ENCODE assay signal across 12 cellular contexts in genomic region chr17:67830440-67830839, GRCh38. TPM values are rescaled to one million over a fixed set of nuclear protein-coding genes. Genes with fewer than 3 reads are reported as not detected.
A peak's percentile ranks its signal among the peaks of the same experiment; 100 is the strongest.
DNase-seq lines count a peak whose midpoint lies in the region; ATAC-seq and TF ChIP-seq lines count a peak whose summit lies in the region.
"Had no signal": no experiment of that assay in that cellular context is flagged by ENCODE, and none has a peak within 500 bp of the region (broad histone marks: within the 10 kb centered on the region; RNA-seq: fewer than 3 reads in every experiment).

No MANE protein-coding gene starts in this region.

- no peaks in the 10 kb centered on the region for H3K9me3 ChIP-seq in gastroesophageal sphincter

- TF ChIP-seq EP300 in gastroesophageal sphincter (IDR thresholded peaks at IDR 0.05): no peak

- H3K27me3 ChIP-seq in gastroesophageal sphincter: no peaks in the 10 kb centered on the region

- no peak for ATAC-seq in gastroesophageal sphincter

- TF ChIP-seq POLR2A in gastroesophageal sphincter (IDR thresholded peaks at IDR 0.05): no peak

- H3K27ac ChIP-seq in gastroesophageal sphincter: no peak overlapping the region
- H3K27ac ChIP-seq: 22Rv1 had no signal

- peak; percentile 8 for DNase-seq in DMS153 (lab: John Stamatoyannopoulos, UW)
- no peak for DNase-seq in DMS153 treated with DMSO at 0.1 percent for 48 hours (lab: John Stamatoyannopoulos, UW; ENCODE audit: unreplicated experiment)
- peak; percentile 14 for DNase-seq in NCI-H226
- peak; percentile 29 for DNase-seq in fibroblast of pulmonary artery (ENCODE audit: low read depth)
- DNase-seq in occipital lobe (lab: John Stamatoyannopoulos, UW): peak; percentile 10
- no peak for DNase-seq in NCI-H446 treated with DMSO at 0.1 percent for 48 hours (lab: John Stamatoyannopoulos, UW)
- no peak for DNase-seq in HPDE6-E6E7 (ENCODE audit: extremely low spot score)
- DNase-seq: activated naive CD4-positive, alpha-beta T cell treated with anti-CD3 and anti-CD28 coated beads, Interleukin-2, amount 10 ng/mL, durations not matched to agents 7 days and 5 days; effector CD4-positive, alpha-beta T cell; NCI-H1092 treated with DMSO at 0.1 percent for 48 hours had no signal

- TF ChIP-seq CTCF in fibroblast of pulmonary artery (IDR thresholded peaks at IDR 0.05; ENCODE audit: low read length, missing control alignments) (no peak), gastroesophageal sphincter (IDR thresholded peaks at IDR 0.05) (no peak)

- WGBS in gastroesophageal sphincter (ENCODE audit: low coverage in 1 of 2), 2 donors: 39 to 45% methylated on average over 5 to 6 of the region's 6 CpGs

- H3K4me1 ChIP-seq in gastroesophageal sphincter: peaks cover 5 to 72% (median 15%) of the 10 kb centered on the region in 3 donors

- no peaks in the 10 kb centered on the region for H3K36me3 ChIP-seq in gastroesophageal sphincter

- H3K4me3 ChIP-seq in fibroblast of pulmonary artery (replicated peaks; ENCODE audit: low read depth, low read length) (no peak overlapping the region), gastroesophageal sphincter (no peak overlapping the region)

RNA-seq across cellular contexts. Expression of gene BPTF, which starts 5.1 kb away (rescaled TPM):
- 144 TPM for total RNA-seq in occipital lobe
- total RNA-seq in gastroesophageal sphincter: 10 to 100 TPM; 55.5 to 74.5 (median 68.3) TPM

Comparison
In these comparisons a context has a peak if more than half of its experiments do, and no peak if none do; other contexts are left out.
1. DNase-seq: peak in DMS153 (single experiment), NCI-H226 (single experiment), fibroblast of pulmonary artery (single experiment) and occipital lobe (single experiment); none in DMS153 treated with DMSO at 0.1 percent for 48 hours (single experiment), NCI-H446 treated with DMSO at 0.1 percent for 48 hours (single experiment) and HPDE6-E6E7 (single experiment).